In genomic region chr3:45760878-45761711, GRCh38 we compare ENCODE assay signal across 8 cellular contexts. TPM values are rescaled to one million over a fixed set of nuclear protein-coding genes. Genes with fewer than 3 reads are reported as not detected.
DNase-seq lines count a peak whose midpoint lies in the region; ATAC-seq, FAIRE-seq and TF ChIP-seq lines count a peak whose summit lies in the region.

No MANE protein-coding gene starts in this region.

- no peak for ATAC-seq in CD4-positive, CD25-positive, alpha-beta regulatory T cell (ENCODE audit: low read depth in 2 of 2)
- ATAC-seq in foreskin keratinocyte (peak; percentile 69), omental fat pad (ENCODE audit: low FRiP score) (peak; percentile 62), HG03135 (IDR thresholded peaks at IDR 0.05; ENCODE audit: unreplicated experiment) (no peak), GM18873 (IDR thresholded peaks at IDR 0.05; ENCODE audit: low FRiP score, unreplicated experiment) (no peak)

- H3K27me3 Mint-ChIP-seq in CD4-positive, CD25-positive, alpha-beta regulatory T cell, result peaks cover 11% of the 10 kb centered on the region

- H3K4me1 Mint-ChIP-seq in CD4-positive, CD25-positive, alpha-beta regulatory T cell, result peaks cover 0 to 4% (median 0%) of the 10 kb centered on the region in 4 donors

- peak; percentile 88 for TF ChIP-seq CTCF in foreskin keratinocyte (conservative IDR thresholded peaks at IDR 0.05)
- TF ChIP-seq CTCF in omental fat pad (IDR thresholded peaks at IDR 0.05), result no peak

- H3K36me3 ChIP-seq in CD4-positive, CD25-positive, alpha-beta regulatory T cell (ENCODE audit: control insufficient read depth, insufficient read depth, low read length), result no peaks in the 10 kb centered on the region

- no peaks in the 10 kb centered on the region for H3K4me1 ChIP-seq in CD4-positive, CD25-positive, alpha-beta regulatory T cell (ENCODE audit: control insufficient read depth, insufficient read depth, low read length, poor library complexity, severe bottlenecking)
- no peaks in the 10 kb centered on the region for H3K4me1 ChIP-seq in foreskin keratinocyte

- peaks cover 4% of the 10 kb centered on the region for H3K36me3 Mint-ChIP-seq in CD4-positive, CD25-positive, alpha-beta regulatory T cell

- no peak for FAIRE-seq in H54 (lab: Jason Lieb, UNC)

- no peaks in the 10 kb centered on the region for H3K27me3 ChIP-seq in CD4-positive, CD25-positive, alpha-beta regulatory T cell (ENCODE audit: control insufficient read depth, insufficient read depth, low read length)
- H3K27me3 ChIP-seq in foreskin keratinocyte, result peaks cover 3% of the 10 kb centered on the region

- no peak overlapping the region for H3K27ac ChIP-seq in CD4-positive, CD25-positive, alpha-beta regulatory T cell (ENCODE audit: insufficient read depth, low read length, poor library complexity, severe bottlenecking)
- no peak overlapping the region for H3K27ac ChIP-seq in foreskin keratinocyte

- H3K4me3 Mint-ChIP-seq in CD4-positive, CD25-positive, alpha-beta regulatory T cell, result no peak overlapping the region

- H3K9me3 ChIP-seq in CD4-positive, CD25-positive, alpha-beta regulatory T cell (ENCODE audit: control insufficient read depth in 2 of 2, low read length in 2 of 2), result no peaks in the 10 kb centered on the region

- H3K27ac Mint-ChIP-seq in CD4-positive, CD25-positive, alpha-beta regulatory T cell, result no peak overlapping the region

- TF ChIP-seq POLR2A in H54 (IDR thresholded peaks at IDR 0.05; ENCODE audit: low read depth, low read length), result no peak

- no peaks in the 10 kb centered on the region for H3K9me3 Mint-ChIP-seq in CD4-positive, CD25-positive, alpha-beta regulatory T cell

- peak in 2 of 3 donors; percentile 24 to 60 for DNase-seq in CD4-positive, CD25-positive, alpha-beta regulatory T cell
- DNase-seq in H54 (ENCODE audit: insufficient read length, low spot score) (peak; percentile 74), NCI-H748 (lab: John Stamatoyannopoulos, UW; ENCODE audit: unreplicated experiment) (peak; percentile 51), activated T-cell treated with anti-CD3 and anti-CD28 coated beads for 24 hours (ENCODE audit: low read depth) (peak; percentile 11), foreskin keratinocyte (peak in 1 of 2 donors; percentile 13), omental fat pad (ENCODE audit: low spot score) (no peak)

- H3K4me3 ChIP-seq in CD4-positive, CD25-positive, alpha-beta regulatory T cell (ENCODE audit: low read depth, low read length), result no peak overlapping the region

RNA-seq across cellular contexts. Expression of gene SLC6A20, which starts 35.2 kb away (rescaled TPM):
- total RNA-seq in CD4-positive, CD25-positive, alpha-beta regulatory T cell, result not detected
- under 1 TPM in 1 of 4 donors, not detected in 3; 0.54 TPM for polyA plus RNA-seq in CD4-positive, CD25-positive, alpha-beta regulatory T cell
- total RNA-seq in foreskin keratinocyte, result 0.04 and 0.51 TPM in 2 replicates
- 0.19 TPM in 1 of 2 replicates, not detected in the other for polyA plus RNA-seq in foreskin keratinocyte
- under 1 TPM in 3 of 4 donors, not detected in 1; 0.09 to 0.72 (median 0.38) TPM for total RNA-seq in omental fat pad

Comparison
In these comparisons a context has a peak if more than half of its experiments do, and no peak if none do; other contexts are left out.
1. ATAC-seq: peak in foreskin keratinocyte (single experiment) and omental fat pad (single experiment); none in CD4-positive, CD25-positive, alpha-beta regulatory T cell (0 of 2), HG03135 (single experiment) and GM18873 (single experiment).